21 cellular contexts compared by ENCODE assay signal in genomic region chr17:17541640-17542001, GRCh38. TPM values are rescaled to one million over a fixed set of nuclear protein-coding genes. Genes with fewer than 3 reads are reported as not detected.
"Had no signal": no experiment of that assay in that cellular context is flagged by ENCODE, and none has a peak within 500 bp of the region (broad histone marks: within the 10 kb centered on the region; RNA-seq: fewer than 3 reads in every experiment).

No MANE protein-coding gene starts in this region.

- H3K4me3 ChIP-seq: heart left ventricle, ovary, spleen, testis, transverse colon had no signal

- H3K27me3 ChIP-seq: heart left ventricle, ovary, spleen, testis, transverse colon had no signal

- ATAC-seq: heart left ventricle had no signal

- FAIRE-seq: endothelial cell of umbilical vein had no signal

- DNase-seq: activated CD4-positive, alpha-beta T cell treated with anti-CD3 and anti-CD28 coated beads for 4 hours; activated CD4-positive, alpha-beta T cell treated with anti-CD3 and anti-CD28 coated beads, Interleukin-2, amount 50 U/mL, for 4 hours; activated CD4-positive, CD25-positive, alpha-beta regulatory T cell; activated effector memory CD4-positive, alpha-beta T cell treated with Interleukin-2 at 50 U/mL for 16 hours; activated naive CD4-positive, alpha-beta T cell treated with Interleukin-2 at 50 U/mL for 16 hours; activated T-cell treated with anti-CD3 and anti-CD28 coated beads for 4 hours; anterior cingulate cortex; cortex of kidney; hypothalamus; mammary epithelial cell; naive B cell; nephron progenitor cell; ovary; spleen; stimulated activated CD4-positive, alpha-beta T cell treated with anti-CD3 and anti-CD28 coated beads, Interleukin-2, amount 100 ng/mL, for 48 hours; stimulated activated naive CD4-positive, alpha-beta T cell treated with Interleukin-2 at 50 U/mL for 16 hours; T-helper 1 cell; testis; transverse colon had no signal

- H3K4me1 ChIP-seq: spleen had no signal

- H3K9me3 ChIP-seq: heart left ventricle, ovary, spleen, testis, transverse colon had no signal

- H3K27ac ChIP-seq: ovary, spleen, transverse colon had no signal

- H3K36me3 ChIP-seq: heart left ventricle, ovary, spleen, transverse colon had no signal

RNA-seq across cellular contexts. Expression of gene RASD1, which starts 45.4 kb away (rescaled TPM):
- polyA plus RNA-seq: mammary epithelial cell had no signal
